In the genomic region with DNA sequence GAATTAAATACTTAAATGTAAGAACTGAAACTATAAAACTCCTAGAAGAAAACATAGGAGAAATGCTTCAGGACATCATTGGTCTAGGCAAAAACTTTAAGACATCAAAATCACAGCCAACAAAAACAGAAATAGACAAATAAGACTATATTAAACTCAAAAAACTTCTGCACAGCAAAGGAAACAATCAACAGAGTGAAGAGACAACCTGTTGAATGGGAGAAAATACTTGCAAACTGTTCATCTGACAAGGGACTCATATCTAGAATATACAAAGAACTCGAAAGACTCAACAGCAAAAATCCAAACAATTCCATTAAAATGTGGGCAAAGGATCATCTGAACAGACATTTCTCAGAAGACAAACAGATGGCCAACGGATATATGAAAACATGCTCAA, we compare ENCODE assay signal across 26 cellular contexts. TPM values are rescaled to one million over a fixed set of nuclear protein-coding genes. Genes with fewer than 3 reads are reported as not detected.
"Had no signal": no experiment of that assay in that cellular context is flagged by ENCODE, and none has a peak within 500 bp of the region (broad histone marks: within the 10 kb centered on the region; RNA-seq: fewer than 3 reads in every experiment).

No MANE protein-coding gene starts in this region.

- H3K4me3 ChIP-seq: stomach, suprapubic skin, testis, thoracic aorta, thyroid gland, tibial artery, tibial nerve, transverse colon, upper lobe of left lung, upper lobe of right lung, uterus, vagina had no signal

- H3K27ac ChIP-seq: stomach, suprapubic skin, testis, thoracic aorta, thyroid gland, tibial artery, transverse colon, upper lobe of left lung, upper lobe of right lung, uterus, vagina had no signal

- H3K9me3 ChIP-seq: stomach, suprapubic skin, testis, thyroid gland, tibial artery, transverse colon, upper lobe of left lung, upper lobe of right lung, uterus, vagina had no signal

- H3K36me3 ChIP-seq: stomach, suprapubic skin, thoracic aorta, thyroid gland, tibial artery, tibial nerve, transverse colon, upper lobe of left lung, upper lobe of right lung, uterus, vagina had no signal

- H3K27me3 ChIP-seq: stomach, suprapubic skin, testis, thyroid gland, tibial artery, tibial nerve, transverse colon, upper lobe of left lung, upper lobe of right lung, uterus, vagina had no signal

- H3K4me1 ChIP-seq: stomach, suprapubic skin, testis, thyroid gland, transverse colon, upper lobe of left lung, upper lobe of right lung, uterus had no signal

- DNase-seq: stimulated activated CD4-positive, alpha-beta T cell treated with anti-CD3 and anti-CD28 coated beads, Interleukin-2, amount 100 ng/mL, for 48 hours; stimulated activated CD4-positive, alpha-beta T cell treated with anti-CD3 and anti-CD28 coated beads, Interleukin-4, amount 100 ng/mL, for 1 hour; stimulated activated CD4-positive, alpha-beta T cell treated with anti-CD3 and anti-CD28 coated beads, Interleukin-4, amount 100 ng/mL, for 24 hours; stimulated activated CD4-positive, alpha-beta T cell treated with anti-CD3 and anti-CD28 coated beads, Interleukin-4, amount 100 ng/mL, for 4 hours; stimulated activated CD8-positive, alpha-beta memory T cell treated with anti-CD3 and anti-CD28 coated beads, Interleukin-4, amount 100 ng/mL, for 48 hours; stimulated activated naive B cell treated with anti-CD40 and anti-IgM and Interleukin-4, amounts not matched to agents 10 μg/mL and 1 μg/mL and 100 μg/mL, for 72 hours; stimulated activated naive CD4-positive, alpha-beta T cell; stimulated activated naive CD4-positive, alpha-beta T cell treated with Interleukin-2 at 50 U/mL for 16 hours; stimulated activated naive CD8-positive, alpha-beta T cell treated with anti-CD3 and anti-CD28 coated beads, Interleukin-15, amount 100 ng/mL, for 72 hours; stimulated activated naive CD8-positive, alpha-beta T cell treated with anti-CD3 and anti-CD28 coated beads, Interleukin-15, Interleukin-2, amounts not matched to agents 100 U/mL and 50 U/mL, for 24 hours; stomach; substantia nigra; testis; thyroid gland; tibial artery; transverse colon; upper lobe of left lung; upper lobe of right lung; uterus had no signal

RNA-seq across cellular contexts. Expression of gene DSPP, which starts 16.2 kb away (rescaled TPM):
- total RNA-seq: stomach, subcutaneous adipose tissue, suprapubic skin, testis, thoracic aorta, tibial nerve, transverse colon, upper lobe of left lung, upper lobe of right lung, ureter, urinary bladder, uterus, vagina had no signal
- polyA plus RNA-seq: stomach, urinary bladder had no signal

RNA-seq across cellular contexts. Expression of gene DMP1, which starts 58.0 kb away (rescaled TPM):
- total RNA-seq: stomach, subcutaneous adipose tissue, suprapubic skin, thyroid gland, tibial nerve, transverse colon, upper lobe of left lung, upper lobe of right lung, ureter, urinary bladder, uterus, vagina had no signal
- polyA plus RNA-seq: stomach, urinary bladder had no signal
